ENCODE assay signal across 18 cellular contexts in genomic region chr15:73957276-73957675, GRCh38. TPM values are rescaled to one million over a fixed set of nuclear protein-coding genes. Genes with fewer than 3 reads are reported as not detected.
DNase-seq lines count a peak whose midpoint lies in the region; ATAC-seq, FAIRE-seq and TF ChIP-seq lines count a peak whose summit lies in the region.
"Had no signal": no experiment of that assay in that cellular context is flagged by ENCODE, and none has a peak within 500 bp of the region (broad histone marks: within the 10 kb centered on the region; RNA-seq: fewer than 3 reads in every experiment).

No MANE protein-coding gene starts in this region.

- H3K27ac ChIP-seq in kidney (ENCODE audit: low read depth in 2 of 2, low read length in 2 of 2) (no peak overlapping the region), tibial nerve (no peak overlapping the region)
- H3K27ac ChIP-seq: colonic mucosa, neutrophil had no signal

- H3K36me3 ChIP-seq in kidney (ENCODE audit: control insufficient read depth in 1 of 2, insufficient read depth in 2 of 2, low read length in 2 of 2) (no peaks in the 10 kb centered on the region), tibial nerve (no peaks in the 10 kb centered on the region)
- H3K36me3 ChIP-seq: colonic mucosa, esophagus squamous epithelium, neutrophil had no signal

- no peak for ATAC-seq in activated naive CD8-positive, alpha-beta T cell treated with anti-CD3 and anti-CD28 coated beads, Interleukin-2, amount 10 ng/mL, durations not matched to agents 7 days and 5 days (ENCODE audit: low read depth)
- no peak for ATAC-seq in activated naive CD8-positive, alpha-beta T cell treated with anti-CD3 and anti-CD28 coated beads, Interleukin-2, amount 50 U/mL, for 24 hours

- FAIRE-seq in kidney (lab: Jason Lieb, UNC): no peak

- H3K9ac ChIP-seq in kidney (ENCODE audit: low read length in 2 of 2): no peak overlapping the region

- no peak overlapping the region for H3K4me3 ChIP-seq in kidney (ENCODE audit: low read length in 2 of 2)
- H3K4me3 ChIP-seq in tibial nerve: no peak overlapping the region
- H3K4me3 ChIP-seq: colonic mucosa, esophagus squamous epithelium had no signal

- intact Hi-C loops in kidney (cut with DNase I): no loop called here

- TF ChIP-seq CTCF in kidney (IDR thresholded peaks at IDR 0.05; ENCODE audit: borderline replicate concordance, extremely low read depth, insufficient read depth) (no peak), tibial nerve (IDR thresholded peaks at IDR 0.05) (no peak)

- peak overlapping the region; percentile 42 for H3K27ac Mint-ChIP-seq in activated naive CD8-positive, alpha-beta T cell treated with anti-CD3 and anti-CD28 coated beads, Interleukin-2, amount 10 ng/mL, durations not matched to agents 7 days and 5 days
- H3K27ac Mint-ChIP-seq in activated naive CD8-positive, alpha-beta T cell treated with anti-CD3 and anti-CD28 coated beads, Interleukin-2, amount 50 U/mL, for 24 hours: no peak overlapping the region

- H3K9me3 Mint-ChIP-seq in activated naive CD8-positive, alpha-beta T cell treated with anti-CD3 and anti-CD28 coated beads, Interleukin-2, amount 10 ng/mL, durations not matched to agents 7 days and 5 days: no peaks in the 10 kb centered on the region
- no peaks in the 10 kb centered on the region for H3K9me3 Mint-ChIP-seq in activated naive CD8-positive, alpha-beta T cell treated with anti-CD3 and anti-CD28 coated beads, Interleukin-2, amount 50 U/mL, for 24 hours

- WGBS in tibial nerve, 2 donors: 77 to 83% methylated on average over 8 of the region's 8 CpGs

- H3K4me1 ChIP-seq in kidney (ENCODE audit: control insufficient read depth in 1 of 2, insufficient read depth in 1 of 2, low read depth in 1 of 2, low read length in 2 of 2) (peaks cover 0 to 2% of the 10 kb centered on the region in 2 donors), tibial nerve (peaks cover 0 to 32% (median 10%) of the 10 kb centered on the region in 4 donors)
- H3K4me1 ChIP-seq: colonic mucosa had no signal

- H3K4me1 Mint-ChIP-seq in activated naive CD8-positive, alpha-beta T cell treated with anti-CD3 and anti-CD28 coated beads, Interleukin-2, amount 10 ng/mL, durations not matched to agents 7 days and 5 days: peaks cover 27% of the 10 kb centered on the region
- peaks cover 26% of the 10 kb centered on the region for H3K4me1 Mint-ChIP-seq in activated naive CD8-positive, alpha-beta T cell treated with anti-CD3 and anti-CD28 coated beads, Interleukin-2, amount 50 U/mL, for 24 hours

- TF ChIP-seq POLR2A in tibial nerve (IDR thresholded peaks at IDR 0.05): no peak

- no peaks in the 10 kb centered on the region for H3K36me3 Mint-ChIP-seq in activated naive CD8-positive, alpha-beta T cell treated with anti-CD3 and anti-CD28 coated beads, Interleukin-2, amount 10 ng/mL, durations not matched to agents 7 days and 5 days
- H3K36me3 Mint-ChIP-seq in activated naive CD8-positive, alpha-beta T cell treated with anti-CD3 and anti-CD28 coated beads, Interleukin-2, amount 50 U/mL, for 24 hours (ENCODE audit: low read depth): no peaks in the 10 kb centered on the region

- H3K9me3 ChIP-seq in kidney (ENCODE audit: control insufficient read depth in 1 of 2, low read length in 2 of 2) (no peaks in the 10 kb centered on the region), tibial nerve (no peaks in the 10 kb centered on the region)
- H3K9me3 ChIP-seq: colonic mucosa, esophagus squamous epithelium, neutrophil had no signal

- H3K4me3 Mint-ChIP-seq in activated naive CD8-positive, alpha-beta T cell treated with anti-CD3 and anti-CD28 coated beads, Interleukin-2, amount 10 ng/mL, durations not matched to agents 7 days and 5 days: no peak overlapping the region
- no peak overlapping the region for H3K4me3 Mint-ChIP-seq in activated naive CD8-positive, alpha-beta T cell treated with anti-CD3 and anti-CD28 coated beads, Interleukin-2, amount 50 U/mL, for 24 hours

- H3K27me3 ChIP-seq in tibial nerve: no peaks in the 10 kb centered on the region
- H3K27me3 ChIP-seq: colonic mucosa, esophagus squamous epithelium had no signal

- DNase-seq in activated naive CD8-positive, alpha-beta T cell treated with anti-CD3 and anti-CD28 coated beads, Interleukin-2, amount 10 ng/mL, durations not matched to agents 7 days and 5 days: no peak
- no peak for DNase-seq in activated naive CD8-positive, alpha-beta T cell treated with anti-CD3 and anti-CD28 coated beads, Interleukin-2, amount 50 U/mL, for 24 hours
- peak; percentile 74 for DNase-seq in RPMI7951 (ENCODE audit: low read depth)
- DNase-seq in kidney: peak; percentile 63
- no peak for DNase-seq in nucleus accumbens (lab: John Stamatoyannopoulos, UW)
- no peak for DNase-seq in Kasumi-1 (lab: John Stamatoyannopoulos, UW)
- DNase-seq in tibial nerve (ENCODE audit: low spot score in 2 of 2): no peak
- no peak for DNase-seq in iPS-NIHi7 (ENCODE audit: extremely low spot score)
- DNase-seq: activated CD4-positive, CD25-positive, alpha-beta regulatory T cell treated with anti-CD3 and anti-CD28 coated beads, Interleukin-2, amount 50 U/mL, for 72 hours; activated T-cell treated with anti-CD3 and anti-CD28 coated beads for 4 hours; colonic mucosa; DMS153; esophagus squamous epithelium; NCI-H1048; NCI-H2171 treated with DMSO at 0.1 percent for 48 hours; NK-92 treated with Interleukin-12 subunit alpha and Interleukin-12 subunit beta, amount 100 ng/mL, for 24 hours; substantia nigra had no signal

- peaks cover 3% of the 10 kb centered on the region for H3K27me3 Mint-ChIP-seq in activated naive CD8-positive, alpha-beta T cell treated with anti-CD3 and anti-CD28 coated beads, Interleukin-2, amount 10 ng/mL, durations not matched to agents 7 days and 5 days
- peaks cover 2% of the 10 kb centered on the region for H3K27me3 Mint-ChIP-seq in activated naive CD8-positive, alpha-beta T cell treated with anti-CD3 and anti-CD28 coated beads, Interleukin-2, amount 50 U/mL, for 24 hours

- POLR2A ChIA-PET in activated naive CD8-positive, alpha-beta T cell treated with anti-CD3 and anti-CD28 coated beads, Interleukin-2, amount 10 ng/mL, durations not matched to agents 7 days and 5 days (lab: Charles Lee): interaction anchor here (1.0 to 1.1 kb wide), 2 partner anchors 29 to 37 kb away, joined by 3 read pairs; partner anchors contain the start of gene PML

- no peak for TF ChIP-seq EP300 in tibial nerve (IDR thresholded peaks at IDR 0.05)

RNA-seq across cellular contexts. Expression of gene LOXL1, which starts 31.0 kb away (rescaled TPM):
- 10 to 100 TPM in 1 of 2 experiments, 1 to 10 TPM in 1; 8.8 to 10.5 TPM for total RNA-seq in activated naive CD8-positive, alpha-beta T cell treated with anti-CD3 and anti-CD28 coated beads, Interleukin-2, amount 10 ng/mL, durations not matched to agents 7 days and 5 days
- 45.9 and 55.0 TPM in 2 replicates for total RNA-seq in RPMI7951 (2014; rRNA removed; shearing (Covaris generic))
- total RNA-seq in kidney: 33.2 TPM
- 35.1 TPM for polyA plus RNA-seq in kidney (ENCODE audit: insufficient read depth, low read depth, low replicate concordance)
- 10 to 100 TPM; 21.6 to 29.1 (median 24.4) TPM for total RNA-seq in tibial nerve

RNA-seq across cellular contexts. Expression of gene STOML1, which starts 34.8 kb away (rescaled TPM):
- total RNA-seq in activated naive CD8-positive, alpha-beta T cell treated with anti-CD3 and anti-CD28 coated beads, Interleukin-2, amount 10 ng/mL, durations not matched to agents 7 days and 5 days: 1 to 10 TPM; 9.4 to 9.5 TPM
- 20.4 and 26.8 TPM in 2 replicates for total RNA-seq in RPMI7951 (2014; rRNA removed; shearing (Covaris generic))
- total RNA-seq in kidney: 22.2 TPM
- 15.0 TPM for polyA plus RNA-seq in kidney (ENCODE audit: insufficient read depth, low read depth, low replicate concordance)
- 10 to 100 TPM; 16.6 to 29.1 (median 21.5) TPM for total RNA-seq in tibial nerve

RNA-seq across cellular contexts. Expression of gene PML, which starts 37.2 kb away (rescaled TPM):
- 100 to 1,000 TPM; 118 to 120 TPM for total RNA-seq in activated naive CD8-positive, alpha-beta T cell treated with anti-CD3 and anti-CD28 coated beads, Interleukin-2, amount 10 ng/mL, durations not matched to agents 7 days and 5 days
- total RNA-seq in RPMI7951 (2014; rRNA removed; shearing (Covaris generic)): 26.1 and 39.7 TPM in 2 replicates
- total RNA-seq in kidney: 82.9 TPM
- 19.6 TPM for polyA plus RNA-seq in kidney (ENCODE audit: insufficient read depth, low read depth, low replicate concordance)
- 100 to 1,000 TPM in 2 of 4 donors, 10 to 100 TPM in 2; 69.3 to 159 (median 89.4) TPM for total RNA-seq in tibial nerve

Comparison
In these comparisons a context has a peak if more than half of its experiments do, and no peak if none do; other contexts are left out.
1. DNase-seq: peak in RPMI7951 (single experiment) and kidney (single experiment); none in activated naive CD8-positive, alpha-beta T cell treated with anti-CD3 and anti-CD28 coated beads, Interleukin-2, amount 10 ng/mL, durations not matched to agents 7 days and 5 days (single experiment), activated naive CD8-positive, alpha-beta T cell treated with anti-CD3 and anti-CD28 coated beads, Interleukin-2, amount 50 U/mL, for 24 hours (single experiment), nucleus accumbens (0 of 56), Kasumi-1 (0 of 2), tibial nerve (0 of 2) and iPS-NIHi7 (single experiment).